20 cellular contexts compared by ENCODE assay signal in genomic region chr6:9621276-9621675, GRCh38.
DNase-seq lines count a peak whose midpoint lies in the region; ATAC-seq and TF ChIP-seq lines count a peak whose summit lies in the region.
"Had no signal": no experiment of that assay in that cellular context is flagged by ENCODE, and none has a peak within 500 bp of the region (broad histone marks: within the 10 kb centered on the region; RNA-seq: fewer than 3 reads in every experiment).

No MANE protein-coding gene starts in this region.

- no peaks in the 10 kb centered on the region for H3K27me3 ChIP-seq in mammary epithelial cell (ENCODE audit: insufficient read depth, low read length)
- H3K27me3 ChIP-seq: body of pancreas had no signal

- peaks cover 47% of the 10 kb centered on the region for H3K4me1 Mint-ChIP-seq in HFFc6 (ENCODE audit: low read depth)
- H3K4me1 Mint-ChIP-seq in activated CD4-positive, alpha-beta T cell treated with anti-CD3 and anti-CD28 coated beads, Interleukin-2, amount 10 ng/mL, durations not matched to agents 24 days and 14 days: no peaks in the 10 kb centered on the region

- no TSS peak for BruUV-seq in mammary epithelial cell (replicated peaks; lab: Mats Ljungman, UMichigan)

- intact Hi-C loops in mammary epithelial cell (cut with micrococcal nuclease): loop anchor here (10.0 kb wide), 1 partner anchor 794 kb away; the partner anchor contains the start of gene TFAP2A
- intact Hi-C loops in activated CD4-positive, alpha-beta T cell treated with anti-CD3 and anti-CD28 coated beads, Interleukin-2, amount 10 ng/mL, durations not matched to agents 24 days and 14 days (cut with micrococcal nuclease): no loop called here

- H3K9ac ChIP-seq in mammary epithelial cell (ENCODE audit: insufficient read depth, low read length): no peak overlapping the region
- H3K9ac ChIP-seq: parathyroid adenoma had no signal

- H4K20me1 ChIP-seq in mammary epithelial cell (ENCODE audit: insufficient read depth, low read length): no peaks in the 10 kb centered on the region

- no peaks in the 10 kb centered on the region for H3K36me3 ChIP-seq in mammary epithelial cell (ENCODE audit: insufficient read depth, low read length)

- no peaks in the 10 kb centered on the region for H3K79me2 ChIP-seq in mammary epithelial cell (ENCODE audit: insufficient read depth, low read length)
- H3K79me2 ChIP-seq: parathyroid adenoma had no signal

- H3K27ac Mint-ChIP-seq in HFFc6: peak overlapping the region; percentile 32; the same call in 1 of the 2 replicates
- no peak overlapping the region for H3K27ac Mint-ChIP-seq in activated CD4-positive, alpha-beta T cell treated with anti-CD3 and anti-CD28 coated beads, Interleukin-2, amount 10 ng/mL, durations not matched to agents 24 days and 14 days

- no peak for ATAC-seq in GM18870 (IDR thresholded peaks at IDR 0.05; ENCODE audit: unreplicated experiment)
- ATAC-seq: body of pancreas, right cardiac atrium had no signal

- H3K27me3 Mint-ChIP-seq in HFFc6 (ENCODE audit: insufficient read depth): no peaks in the 10 kb centered on the region
- no peaks in the 10 kb centered on the region for H3K27me3 Mint-ChIP-seq in activated CD4-positive, alpha-beta T cell treated with anti-CD3 and anti-CD28 coated beads, Interleukin-2, amount 10 ng/mL, durations not matched to agents 24 days and 14 days

- H3K4me3 Mint-ChIP-seq in HFFc6: 0 out of 2 replicates have a peak overlapping the region, but pooled peaks have one; percentile 2
- no peak overlapping the region for H3K4me3 Mint-ChIP-seq in activated CD4-positive, alpha-beta T cell treated with anti-CD3 and anti-CD28 coated beads, Interleukin-2, amount 10 ng/mL, durations not matched to agents 24 days and 14 days

- WGBS in mammary epithelial cell (ENCODE audit: low coverage, missing lambda C conversion rate): 59% methylated on average over 3 of the region's 3 CpGs

- peaks cover 5% of the 10 kb centered on the region; the same call in 1 of the 2 replicates for H3K9me3 Mint-ChIP-seq in HFFc6
- H3K9me3 Mint-ChIP-seq in activated CD4-positive, alpha-beta T cell treated with anti-CD3 and anti-CD28 coated beads, Interleukin-2, amount 10 ng/mL, durations not matched to agents 24 days and 14 days: peaks cover 4% of the 10 kb centered on the region

- H3K4me2 ChIP-seq in mammary epithelial cell (ENCODE audit: insufficient read depth, low read depth, low read length): peak overlapping the region; percentile 16

- peaks cover 11% of the 10 kb centered on the region for H3K36me3 Mint-ChIP-seq in HFFc6 (ENCODE audit: low read depth)
- H3K36me3 Mint-ChIP-seq in activated CD4-positive, alpha-beta T cell treated with anti-CD3 and anti-CD28 coated beads, Interleukin-2, amount 10 ng/mL, durations not matched to agents 24 days and 14 days (ENCODE audit: low read depth): no peaks in the 10 kb centered on the region

- TF ChIP-seq CTCF in HFFc6 (IDR thresholded peaks at IDR 0.05) (no peak), mammary epithelial cell (conservative IDR thresholded peaks at IDR 0.05 in 1 of 2, IDR thresholded peaks at IDR 0.05 in 1 of 2; ENCODE audit: extremely low read depth in 1 of 2, insufficient read depth in 1 of 2, low read depth in 1 of 2, low read length in 2 of 2) (no peak)

- H3K4me1 ChIP-seq in mammary epithelial cell (ENCODE audit: insufficient read depth, low read length): peaks cover 3% of the 10 kb centered on the region
- H3K4me1 ChIP-seq: body of pancreas, parathyroid adenoma had no signal

- no peak overlapping the region for H2AFZ ChIP-seq in mammary epithelial cell (ENCODE audit: low read depth, low read length)
- H2AFZ ChIP-seq: parathyroid adenoma had no signal

- H3K4me3 ChIP-seq in mammary epithelial cell (replicated peaks in 1 of 3; ENCODE audit: insufficient read depth in 1 of 3, low read depth in 2 of 3, low read length in 3 of 3): no peak overlapping the region
- H3K4me3 ChIP-seq: body of pancreas had no signal

- CTCF ChIA-PET in mammary epithelial cell (lab: Charles Lee; ENCODE audit: low non-redundant PET): no interaction called here

- H3K9me3 ChIP-seq in mammary epithelial cell (replicated peaks; ENCODE audit: insufficient read depth, low read length): no peaks in the 10 kb centered on the region
- H3K9me3 ChIP-seq: body of pancreas had no signal

- in situ Hi-C loops in Caki2 (cut with HindIII; ENCODE audit: low pct_unique_long_range_greater_than_20kb, low sequenced_read_pairs) (no loop called here), mammary epithelial cell (cut with MboI; ENCODE audit: low sequenced_read_pairs in 2 of 2) (no loop called here)

- H3K27ac ChIP-seq in mammary epithelial cell (ENCODE audit: insufficient read depth, low read depth, low read length): peak overlapping the region; percentile 8
- H3K27ac ChIP-seq: body of pancreas, parathyroid adenoma, VCaP had no signal

- dilution Hi-C loops in mammary epithelial cell (cut with HindIII; ENCODE audit: low sequenced_read_pairs): no loop called here

- DNase-seq in Caki2 (ENCODE audit: low read depth) (peak; percentile 27), HFFc6 (peak; percentile 37), mammary epithelial cell (peak; percentile 78), kidney tubule cell (ENCODE audit: low spot score) (peak; percentile 39), midbrain (lab: John Stamatoyannopoulos, UW) (no peak)
- no peak for DNase-seq in activated CD4-positive, alpha-beta T cell treated with anti-CD3 and anti-CD28 coated beads, Interleukin-2, amount 10 ng/mL, durations not matched to agents 24 days and 14 days
- DNase-seq: activated CD4-positive, alpha-beta T cell treated with anti-CD3 and anti-CD28 coated beads for 4 hours; activated CD8-positive, alpha-beta memory T cell treated with anti-CD3 and anti-CD28 coated beads for 24 hours; activated gamma-delta T cell; body of pancreas; KG1; left cardiac atrium; NCI-H1436; NCI-H446; OCI-M1; right cardiac atrium; trophoblast cell had no signal

Comparison
In these comparisons a context has a peak if more than half of its experiments do, and no peak if none do; other contexts are left out.
1. DNase-seq: peak in Caki2 (single experiment), HFFc6 (single experiment), mammary epithelial cell (single experiment) and kidney tubule cell (single experiment); none in midbrain (single experiment) and activated CD4-positive, alpha-beta T cell treated with anti-CD3 and anti-CD28 coated beads, Interleukin-2, amount 10 ng/mL, durations not matched to agents 24 days and 14 days (single experiment).